14 cellular contexts compared by ENCODE assay signal in genomic region chr18:22816266-22817176, GRCh38.
DNase-seq lines count a peak whose midpoint lies in the region; ATAC-seq and TF ChIP-seq lines count a peak whose summit lies in the region.
"Had no signal": no experiment of that assay in that cellular context is flagged by ENCODE, and none has a peak within 500 bp of the region (broad histone marks: within the 10 kb centered on the region; RNA-seq: fewer than 3 reads in every experiment).

No MANE protein-coding gene starts in this region.

- no peaks in the 10 kb centered on the region for H3K4me1 Mint-ChIP-seq in activated CD4-positive, alpha-beta memory T cell treated with anti-CD3 and anti-CD28 coated beads for 36 hours (ENCODE audit: low read depth)
- H3K4me1 Mint-ChIP-seq: activated CD4-positive, alpha-beta T cell treated with anti-CD3 and anti-CD28 coated beads, Interleukin-2, amount 10 ng/mL, durations not matched to agents 7 days and 5 days had no signal

- no peak overlapping the region for H3K27ac Mint-ChIP-seq in activated CD4-positive, alpha-beta memory T cell treated with anti-CD3 and anti-CD28 coated beads for 36 hours
- H3K27ac Mint-ChIP-seq: activated CD4-positive, alpha-beta T cell treated with anti-CD3 and anti-CD28 coated beads, Interleukin-2, amount 10 ng/mL, durations not matched to agents 7 days and 5 days; progenitor cell of endocrine pancreas had no signal

- H3K79me2 ChIP-seq in OCI-LY7 (ENCODE audit: insufficient read depth, low read depth, low read length): no peaks in the 10 kb centered on the region

- no peak overlapping the region for H3K4me2 ChIP-seq in OCI-LY7 (ENCODE audit: low read length)
- H3K4me2 ChIP-seq: BLaER1 had no signal

- TF ChIP-seq CTCF in HEK293 (tag by site-specific recombination; IDR thresholded peaks at IDR 0.05) (no peak), mucosa of descending colon (IDR thresholded peaks at IDR 0.05) (no peak), OCI-LY7 (conservative IDR thresholded peaks at IDR 0.05; ENCODE audit: low read length) (no peak)

- intact Hi-C loops in mucosa of descending colon (cut with DNase I, micrococcal nuclease): no loop called here
- intact Hi-C loops in activated CD4-positive, alpha-beta memory T cell treated with anti-CD3 and anti-CD28 coated beads for 36 hours (cut with micrococcal nuclease): no loop called here
- intact Hi-C loops in OCI-LY7 (cut with micrococcal nuclease; ENCODE audit: unreplicated experiment): no loop called here

- peak; percentile 54 for DNase-seq in NCI-H146 treated with DMSO at 0.1 percent for 48 hours (lab: John Stamatoyannopoulos, UW; ENCODE audit: unreplicated experiment)
- DNase-seq in SHP77 treated with DMSO at 0.1 percent for 48 hours (lab: John Stamatoyannopoulos, UW): peak; percentile 27
- DNase-seq in mucosa of descending colon: peak; percentile 72 to 80 (median 76)
- no peak for DNase-seq in activated CD4-positive, alpha-beta memory T cell treated with anti-CD3 and anti-CD28 coated beads for 36 hours
- DNase-seq in SKM-1 treated with dmso at 0.1 percent for 144 hours (lab: John Stamatoyannopoulos, UW; ENCODE audit: unreplicated experiment): no peak
- no peak for DNase-seq in OCI-LY7 (ENCODE audit: low spot score)
- DNase-seq: activated CD4-positive, alpha-beta T cell treated with anti-CD3 and anti-CD28 coated beads, Interleukin-2, amount 10 ng/mL, durations not matched to agents 7 days and 5 days; activated T-cell treated with anti-CD3 and anti-CD28 coated beads, Interleukin-2, amount 50 U/mL, for 48 hours; adrenal gland; islet precursor cell had no signal

- CTCF ChIA-PET in HEK293 (lab: Yijun Ruan, JAX) (interaction anchor here (0.7 to 1.7 kb wide), 6 partner anchors 112 to 595 kb away, joined by 3 to 7 read pairs (median 4); no protein-coding TSS in a partner anchor), OCI-LY7 (lab: Charles Lee; ENCODE audit: unreplicated experiment) (no interaction called here)
- CTCF ChIA-PET in activated CD4-positive, alpha-beta memory T cell treated with anti-CD3 and anti-CD28 coated beads for 36 hours (lab: Charles Lee): interaction anchor here (6.2 kb wide), 1 partner anchor 16 kb away, joined by 27 read pairs; no protein-coding TSS in a partner anchor

- peak; percentile 95 for ATAC-seq in mucosa of descending colon

- POLR2A ChIA-PET in HEK293 (lab: Yijun Ruan, JAX) (interaction anchor here (0.6 to 1.6 kb wide), 3 partner anchors 116 to 716 kb away, joined by 3 to 8 read pairs (median 3); partner anchors contain the start of gene RBBP8), OCI-LY7 (lab: Charles Lee) (interaction anchor here (0.8 kb wide), 1 partner anchor 715 kb away, joined by 5 read pairs; no protein-coding TSS in a partner anchor)
- POLR2A ChIA-PET in activated CD4-positive, alpha-beta memory T cell treated with anti-CD3 and anti-CD28 coated beads for 36 hours (lab: Charles Lee): no interaction called here

- H3K4me3 Mint-ChIP-seq in activated CD4-positive, alpha-beta memory T cell treated with anti-CD3 and anti-CD28 coated beads for 36 hours: no peak overlapping the region
- H3K4me3 Mint-ChIP-seq: activated CD4-positive, alpha-beta T cell treated with anti-CD3 and anti-CD28 coated beads, Interleukin-2, amount 10 ng/mL, durations not matched to agents 7 days and 5 days had no signal

- H3K4me3 ChIP-seq in HEK293 (ENCODE audit: low read depth, low read length) (no peak overlapping the region), mucosa of descending colon (no peak overlapping the region), OCI-LY7 (ENCODE audit: low read depth, low read length, poor library complexity, severe bottlenecking) (no peak overlapping the region)
- H3K4me3 ChIP-seq: adrenal gland, BLaER1, thoracic aorta had no signal

- no peaks in the 10 kb centered on the region for H3K9me2 ChIP-seq in OCI-LY7 (ENCODE audit: insufficient read depth, low read length)

- H3K4me1 ChIP-seq in HEK293 (ENCODE audit: control insufficient read depth, insufficient read depth, low read length) (no peaks in the 10 kb centered on the region; the same call in 1 of the 2 replicates), mucosa of descending colon (ENCODE audit: low read depth) (peaks cover 7% of the 10 kb centered on the region), OCI-LY7 (ENCODE audit: insufficient read depth, low read length, poor library complexity, severe bottlenecking) (no peaks in the 10 kb centered on the region)
- H3K4me1 ChIP-seq: adrenal gland, BLaER1 had no signal

- H3K36me3 ChIP-seq in HEK293 (ENCODE audit: control insufficient read depth in 2 of 2, insufficient read depth in 1 of 2, low read length in 2 of 2) (no peaks in the 10 kb centered on the region), mucosa of descending colon (ENCODE audit: low read depth) (no peaks in the 10 kb centered on the region), OCI-LY7 (ENCODE audit: insufficient read depth, low read length) (no peaks in the 10 kb centered on the region)
- H3K36me3 ChIP-seq: adrenal gland, BLaER1, thoracic aorta had no signal

- no peak overlapping the region for H2AFZ ChIP-seq in OCI-LY7 (ENCODE audit: low read length)

- no peaks in the 10 kb centered on the region for H4K20me1 ChIP-seq in OCI-LY7 (ENCODE audit: insufficient read depth, low read length)
- H4K20me1 ChIP-seq: BLaER1 had no signal

- H3K9me3 ChIP-seq in HEK293 (ENCODE audit: control insufficient read depth, insufficient read depth, low read depth, low read length) (no peaks in the 10 kb centered on the region), mucosa of descending colon (no peaks in the 10 kb centered on the region), OCI-LY7 (ENCODE audit: low read length) (no peaks in the 10 kb centered on the region)
- H3K9me3 ChIP-seq: adrenal gland, thoracic aorta had no signal

- no peaks in the 10 kb centered on the region for H3K9me3 Mint-ChIP-seq in activated CD4-positive, alpha-beta memory T cell treated with anti-CD3 and anti-CD28 coated beads for 36 hours
- H3K9me3 Mint-ChIP-seq: activated CD4-positive, alpha-beta T cell treated with anti-CD3 and anti-CD28 coated beads, Interleukin-2, amount 10 ng/mL, durations not matched to agents 7 days and 5 days had no signal

- no peak overlapping the region for H3K27ac ChIP-seq in HEK293 (ENCODE audit: extremely low read depth, low read depth, low read length)
- H3K27ac ChIP-seq in OCI-LY7 (ENCODE audit: low read depth, low read length, poor library complexity, severe bottlenecking): no peak overlapping the region
- H3K27ac ChIP-seq: adrenal gland, BLaER1, thoracic aorta had no signal

- H3K27me3 Mint-ChIP-seq in activated CD4-positive, alpha-beta memory T cell treated with anti-CD3 and anti-CD28 coated beads for 36 hours: peaks cover 18% of the 10 kb centered on the region

- no peaks in the 10 kb centered on the region for H3K36me3 Mint-ChIP-seq in activated CD4-positive, alpha-beta memory T cell treated with anti-CD3 and anti-CD28 coated beads for 36 hours

- no TSS peak for BruUV-seq in OCI-LY7 (replicated peaks; lab: Mats Ljungman, UMichigan)

TF ChIP-seq in HEK293, 187 proteins besides CTCF, POLR2A, EP300 and RAD21 (continues in another document):
- TF ChIP-seq WT1 (tag by site-specific recombination; IDR thresholded peaks at IDR 0.05): no peak
- no peak for TF ChIP-seq HIC1 (tag by site-specific recombination; IDR thresholded peaks at IDR 0.05)
- no peak for TF ChIP-seq RBAK (tag by site-specific recombination; IDR thresholded peaks at IDR 0.05)
- TF ChIP-seq ZNF76 (tag by site-specific recombination; IDR thresholded peaks at IDR 0.05; ENCODE audit: borderline replicate concordance, low read depth): no peak
- no peak for TF ChIP-seq ZNF560 (tag by site-specific recombination; IDR thresholded peaks at IDR 0.05; ENCODE audit: borderline replicate concordance)
- no peak for TF ChIP-seq ZNF311 (tag by site-specific recombination; IDR thresholded peaks at IDR 0.05; ENCODE audit: borderline replicate concordance)
- TF ChIP-seq ATF2 (tag by site-specific recombination; IDR thresholded peaks at IDR 0.05; ENCODE audit: low read depth): no peak
- TF ChIP-seq ZNF449 (tag by site-specific recombination; IDR thresholded peaks at IDR 0.05): no peak

Comparison
In these comparisons a context has a peak if more than half of its experiments do, and no peak if none do; other contexts are left out.
1. DNase-seq: peak in NCI-H146 treated with DMSO at 0.1 percent for 48 hours (single experiment), SHP77 treated with DMSO at 0.1 percent for 48 hours (single experiment) and mucosa of descending colon (3 of 3); none in activated CD4-positive, alpha-beta memory T cell treated with anti-CD3 and anti-CD28 coated beads for 36 hours (single experiment), SKM-1 treated with dmso at 0.1 percent for 144 hours (single experiment) and OCI-LY7 (single experiment).